Comparison of ENCODE assay signal across 9 cellular contexts in the genomic region with DNA sequence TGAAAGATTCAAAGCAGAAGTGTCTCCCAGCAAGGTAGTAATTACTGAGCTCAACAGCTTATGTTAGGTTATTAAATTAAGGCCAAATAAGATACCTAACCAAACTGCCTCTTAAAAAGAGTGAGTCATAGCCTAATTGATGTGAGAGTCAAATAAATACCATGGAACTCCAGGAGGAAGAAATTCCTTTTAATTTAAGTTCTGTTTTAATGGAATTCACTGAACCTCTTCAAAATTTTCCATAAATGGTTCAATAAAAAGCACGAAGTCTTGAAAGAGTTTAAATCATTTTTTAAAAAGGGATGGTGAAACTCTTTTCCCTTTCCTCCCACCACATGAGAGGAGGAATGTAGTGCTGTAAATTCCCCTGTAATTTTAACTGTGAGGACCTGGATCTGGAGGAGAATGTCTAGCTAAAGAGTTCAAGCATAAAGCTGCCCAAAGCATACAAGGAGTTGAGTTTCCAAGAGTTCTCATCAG.
DNase-seq lines count a peak whose midpoint lies in the region; ATAC-seq and TF ChIP-seq lines count a peak whose summit lies in the region.
"Had no signal": no experiment of that assay in that cellular context is flagged by ENCODE, and none has a peak within 500 bp of the region (broad histone marks: within the 10 kb centered on the region; RNA-seq: fewer than 3 reads in every experiment).

No MANE protein-coding gene starts in this region.

- H3K4me3 ChIP-seq in uterus (no peak overlapping the region), right cardiac atrium (ENCODE audit: low read length) (no peak overlapping the region)

- intact Hi-C loops in uterus (cut with DNase I; ENCODE audit: low total_unique reads) = no loop called here
- intact Hi-C loops in right cardiac atrium (cut with DNase I) = no loop called here

- H3K9me3 ChIP-seq in uterus = no peaks in the 10 kb centered on the region
- no peaks in the 10 kb centered on the region for H3K9me3 ChIP-seq in right cardiac atrium (ENCODE audit: control insufficient read depth, low read length)

- DNase-seq in NCI-H345 (lab: John Stamatoyannopoulos, UW) (peak; percentile 8), NCI-H345 treated with DMSO at 0.1 percent for 48 hours (lab: John Stamatoyannopoulos, UW; ENCODE audit: unreplicated experiment) (no peak), RPMI7951 (ENCODE audit: low read depth) (peak; percentile 32), glomerular visceral epithelial cell (ENCODE audit: extremely low spot score) (peak; percentile 17), uterus (no peak), HUDEP-2 (lab: John Stamatoyannopoulos, UW; ENCODE audit: unreplicated experiment in 76 of 76) (no peak), midbrain (lab: John Stamatoyannopoulos, UW) (no peak), right cardiac atrium (no peak)
- DNase-seq: stimulated activated CD4-positive, alpha-beta T cell treated with anti-CD3 and anti-CD28 coated beads, Interleukin-12 subunit alpha, Interleukin-12 subunit beta, amount 100 ng/mL, for 4 hours had no signal

- TF ChIP-seq POLR2A in uterus (IDR thresholded peaks at IDR 0.05) = no peak

- H3K27ac ChIP-seq in uterus = peak overlapping the region; percentile 60 to 78
- no peak overlapping the region for H3K27ac ChIP-seq in right cardiac atrium (ENCODE audit: low read length)

- 44% methylated on average over 1 of the region's 1 CpG for WGBS in right cardiac atrium

- TF ChIP-seq CTCF in uterus (IDR thresholded peaks at IDR 0.05) = no peak

- ATAC-seq in right cardiac atrium = no peak

- H3K27me3 ChIP-seq in uterus = no peaks in the 10 kb centered on the region
- H3K27me3 ChIP-seq in right cardiac atrium (ENCODE audit: control insufficient read depth, insufficient read depth) = no peaks in the 10 kb centered on the region

- H3K36me3 ChIP-seq in uterus = no peaks in the 10 kb centered on the region

- H3K4me1 ChIP-seq in uterus (peaks cover 0 to 5% of the 10 kb centered on the region in 2 donors), right cardiac atrium (ENCODE audit: control insufficient read depth, insufficient read depth, low read length) (no peaks in the 10 kb centered on the region)

Comparison
In these comparisons a context has a peak if more than half of its experiments do, and no peak if none do; other contexts are left out.
1. DNase-seq: peak in NCI-H345 (single experiment), RPMI7951 (single experiment) and glomerular visceral epithelial cell (single experiment); none in NCI-H345 treated with DMSO at 0.1 percent for 48 hours (single experiment), uterus (0 of 2), HUDEP-2 (0 of 76), midbrain (single experiment) and right cardiac atrium (0 of 3).